12 cellular contexts compared by ENCODE assay signal in the genomic region with DNA sequence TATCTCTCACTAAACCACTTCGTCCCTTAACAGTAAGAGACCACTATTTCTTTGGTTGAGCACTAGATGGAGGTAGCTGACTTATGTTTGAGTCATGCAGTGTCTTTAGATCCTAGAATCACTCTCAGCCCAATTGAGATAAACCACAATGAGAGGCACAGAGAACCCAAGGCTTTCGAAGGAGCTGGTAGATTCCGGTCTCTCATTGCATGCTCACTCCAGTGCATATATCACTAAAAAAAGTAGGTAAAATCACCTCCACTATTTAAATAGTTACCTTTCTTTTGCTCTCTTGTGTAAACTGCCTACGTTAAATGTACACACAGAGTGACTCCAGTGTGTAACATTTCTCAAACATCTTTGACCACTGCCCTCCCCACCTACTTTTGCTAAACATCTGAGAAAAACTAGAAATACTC. TPM values are rescaled to one million over a fixed set of nuclear protein-coding genes. Genes with fewer than 3 reads are reported as not detected.
A peak's percentile ranks its signal among the peaks of the same experiment; 100 is the strongest.
DNase-seq lines count a peak whose midpoint lies in the region; ATAC-seq and TF ChIP-seq lines count a peak whose summit lies in the region.
"Had no signal": no experiment of that assay in that cellular context is flagged by ENCODE, and none has a peak within 500 bp of the region (broad histone marks: within the 10 kb centered on the region; RNA-seq: fewer than 3 reads in every experiment).

No MANE protein-coding gene starts in this region.

- no peak overlapping the region for H3K9ac ChIP-seq in neural progenitor cell

- no peaks in the 10 kb centered on the region for H3K79me2 ChIP-seq in neural progenitor cell (ENCODE audit: low read depth)

- no peaks in the 10 kb centered on the region for H3K9me3 ChIP-seq in neural progenitor cell (ENCODE audit: low read depth)
- H3K9me3 ChIP-seq: colonic mucosa had no signal

- TF ChIP-seq CTCF in NB4 (IDR thresholded peaks at IDR 0.05; ENCODE audit: low read depth, low read length): no peak
- peak; percentile 67 for TF ChIP-seq CTCF in chondrocyte (IDR thresholded peaks at IDR 0.05)
- peak; percentile 30 for TF ChIP-seq CTCF in neural progenitor cell (IDR thresholded peaks at IDR 0.05)

- ATAC-seq in GM18909 (IDR thresholded peaks at IDR 0.05; ENCODE audit: poor library complexity, unreplicated experiment) (no peak), HG02870 (IDR thresholded peaks at IDR 0.05; ENCODE audit: unreplicated experiment) (no peak), GM18498 (IDR thresholded peaks at IDR 0.05; ENCODE audit: unreplicated experiment) (no peak)

- H3K9me3 Mint-ChIP-seq in chondrocyte (ENCODE audit: low read depth): peaks cover 3% of the 10 kb centered on the region
- no peaks in the 10 kb centered on the region for H3K9me3 Mint-ChIP-seq in neural progenitor cell

- H3K36me3 ChIP-seq in neural progenitor cell: no peaks in the 10 kb centered on the region
- H3K36me3 ChIP-seq: colonic mucosa had no signal

- H3K4me3 ChIP-seq in NB4 (ENCODE audit: low read depth, low read length) (no peak overlapping the region), neural progenitor cell (no peak overlapping the region)
- H3K4me3 ChIP-seq: colonic mucosa, lung had no signal

- H3K27ac Mint-ChIP-seq in chondrocyte (ENCODE audit: unreplicated experiment) (peak overlapping the region; percentile 62), neural progenitor cell (no peak overlapping the region)

- H3K4me1 Mint-ChIP-seq in chondrocyte (ENCODE audit: low read depth) (peaks cover 15% of the 10 kb centered on the region), neural progenitor cell (no peaks in the 10 kb centered on the region)

- no peaks in the 10 kb centered on the region for H3K4me1 ChIP-seq in neural progenitor cell
- H3K4me1 ChIP-seq: colonic mucosa had no signal

- H3K27me3 Mint-ChIP-seq in chondrocyte (ENCODE audit: low read depth) (no peaks in the 10 kb centered on the region), neural progenitor cell (ENCODE audit: insufficient read depth, low read depth) (no peaks in the 10 kb centered on the region)

- H3K4me3 Mint-ChIP-seq in chondrocyte (ENCODE audit: unreplicated experiment) (no peak overlapping the region), neural progenitor cell (no peak overlapping the region)

- H3K4me2 ChIP-seq in neural progenitor cell: no peak overlapping the region

- H2AFZ ChIP-seq in neural progenitor cell (replicated peaks): no peak overlapping the region

- no peak for TF ChIP-seq POLR2A in NB4 (IDR thresholded peaks at IDR 0.05; ENCODE audit: extremely low read depth, insufficient read length)

- DNase-seq in DMS 273 (lab: John Stamatoyannopoulos, UW; ENCODE audit: unreplicated experiment) (peak; percentile 14), DMS 273 treated with DMSO at 0.1 percent for 48 hours (lab: John Stamatoyannopoulos, UW) (no peak), NB4 (ENCODE audit: low read depth) (peak; percentile 31), chondrocyte (ENCODE audit: low spot score) (no peak), neural progenitor cell (ENCODE audit: low spot score) (peak; percentile 22)
- DNase-seq: colonic mucosa, NCI-H510A treated with DMSO at 0.1 percent for 48 hours had no signal

- H3K27ac ChIP-seq in neural progenitor cell: no peak overlapping the region
- H3K27ac ChIP-seq: 22Rv1, colonic mucosa had no signal

- no peaks in the 10 kb centered on the region for H3F3A ChIP-seq in neural progenitor cell (ENCODE audit: low read depth)

- H4K20me1 ChIP-seq in neural progenitor cell (ENCODE audit: low read depth): no peaks in the 10 kb centered on the region

- H3K36me3 Mint-ChIP-seq in chondrocyte (ENCODE audit: low read depth): peaks cover 40% of the 10 kb centered on the region
- peaks cover 41% of the 10 kb centered on the region for H3K36me3 Mint-ChIP-seq in neural progenitor cell

- no peaks in the 10 kb centered on the region for H3K27me3 ChIP-seq in neural progenitor cell
- H3K27me3 ChIP-seq: colonic mucosa had no signal

RNA-seq across cellular contexts. Expression of a gene that starts 27.6 kb away (rescaled TPM):
- total RNA-seq in chondrocyte (not detected in 3 replicates), neural progenitor cell (ENCODE audit: low replicate concordance) (not detected in 2 replicates)
- total RNA-seq: colonic mucosa, lung had no signal

RNA-seq across cellular contexts. Expression of a gene that starts 33.9 kb away (rescaled TPM):
- total RNA-seq in chondrocyte (not detected in 3 replicates), neural progenitor cell (ENCODE audit: low replicate concordance) (not detected in 2 replicates)
- total RNA-seq: colonic mucosa, lung had no signal

RNA-seq across cellular contexts. Expression of a gene that starts 44.3 kb away (rescaled TPM):
- total RNA-seq in chondrocyte: 24.3 to 32.2 TPM (median 24.4 TPM) in 3 replicates
- 42.8 and 97.2 TPM in 2 replicates for total RNA-seq in neural progenitor cell (ENCODE audit: low replicate concordance)

RNA-seq across cellular contexts. Expression of a gene that starts 44.5 kb away (rescaled TPM):
- total RNA-seq in chondrocyte (8.1 to 11.7 TPM (median 8.8 TPM) in 3 replicates), neural progenitor cell (ENCODE audit: low replicate concordance) (13.1 and 20.4 TPM in 2 replicates)

Comparison
In these comparisons a context has a peak if more than half of its experiments do, and no peak if none do; other contexts are left out.
1. DNase-seq: peak in DMS 273 (single experiment), NB4 (single experiment) and neural progenitor cell (single experiment); none in DMS 273 treated with DMSO at 0.1 percent for 48 hours (single experiment) and chondrocyte (single experiment).